9 cellular contexts compared by ENCODE assay signal in genomic region chr10:43420369-43421200, GRCh38. TPM values are rescaled to one million over a fixed set of nuclear protein-coding genes. Genes with fewer than 3 reads are reported as not detected.
A peak's percentile ranks its signal among the peaks of the same experiment; 100 is the strongest.
DNase-seq lines count a peak whose midpoint lies in the region; ATAC-seq and TF ChIP-seq lines count a peak whose summit lies in the region.
"Had no signal": no experiment of that assay in that cellular context is flagged by ENCODE, and none has a peak within 500 bp of the region (broad histone marks: within the 10 kb centered on the region; RNA-seq: fewer than 3 reads in every experiment).

No MANE protein-coding gene starts in this region.

- no peaks in the 10 kb centered on the region for H3K9me3 ChIP-seq in Peyer's patch
- no peaks in the 10 kb centered on the region for H3K9me3 ChIP-seq in fibroblast of lung (ENCODE audit: control insufficient read depth, insufficient read depth, low read depth, low read length)

- H3K27ac Mint-ChIP-seq in naive B cell: peak overlapping the region; percentile 95 to 98 (median 97)

- peak overlapping the region; percentile 78 for H3K9ac ChIP-seq in fibroblast of lung (ENCODE audit: insufficient read depth, low read length)

- H3K27ac ChIP-seq in Peyer's patch: peak overlapping the region; percentile 97 to 100 (median 98)
- H3K27ac ChIP-seq in fibroblast of lung (ENCODE audit: insufficient read depth, low read length): peak overlapping the region; percentile 96

- no peaks in the 10 kb centered on the region for H3K36me3 Mint-ChIP-seq in naive B cell

- H3K4me1 ChIP-seq in Peyer's patch (peaks cover 0 to 13% (median 6%) of the 10 kb centered on the region in 4 donors), fibroblast of lung (ENCODE audit: control insufficient read depth, extremely low read depth, insufficient read depth, low read length) (peaks cover 7% of the 10 kb centered on the region)

- peak overlapping the region; percentile 94 to 97 (median 95) for H3K4me3 Mint-ChIP-seq in naive B cell

- H3K9me3 Mint-ChIP-seq in naive B cell: no peaks in the 10 kb centered on the region

- peak overlapping the region; percentile 78 for H3K4me2 ChIP-seq in fibroblast of lung (ENCODE audit: extremely low read depth, insufficient read depth, low read length)

- H3K27me3 Mint-ChIP-seq in naive B cell: no peaks in the 10 kb centered on the region

- H3K27me3 ChIP-seq in Peyer's patch (no peaks in the 10 kb centered on the region), fibroblast of lung (ENCODE audit: control insufficient read depth, insufficient read depth, low read length) (no peaks in the 10 kb centered on the region)

- H4K20me1 ChIP-seq in fibroblast of lung (ENCODE audit: control insufficient read depth, extremely low read depth, insufficient read depth, low read length): no peaks in the 10 kb centered on the region

- no peaks in the 10 kb centered on the region for H3K79me2 ChIP-seq in fibroblast of lung (ENCODE audit: control insufficient read depth, insufficient read depth, low read length)

- H2AFZ ChIP-seq in fibroblast of lung (ENCODE audit: low read length): peak overlapping the region; percentile 96

- ATAC-seq in GM19372 (IDR thresholded peaks at IDR 0.05; ENCODE audit: low read depth, unreplicated experiment) (peak; percentile 81), HG03469 (IDR thresholded peaks at IDR 0.05; ENCODE audit: unreplicated experiment) (peak; percentile 65), naive B cell (ENCODE audit: low read depth in 2 of 2) (peak; percentile 74 to 76)

- peaks cover 24 to 40% (median 34%) of the 10 kb centered on the region in 3 donors for H3K4me1 Mint-ChIP-seq in naive B cell

- H3K4me3 ChIP-seq in Peyer's patch (peak overlapping the region; percentile 51 to 64 (median 58)), fibroblast of lung (replicated peaks in 1 of 4; ENCODE audit: control extremely low read depth in 1 of 4, insufficient read depth in 1 of 4, low read depth in 3 of 4, low read length in 4 of 4) (peak overlapping the region; percentile 47 to 63 (median 54))

- DNase-seq in CMK (ENCODE audit: low read depth) (peak; percentile 62), Peyer's patch (peak; percentile 79 to 94 (median 92)), fibroblast of lung (ENCODE audit: low read depth in 2 of 2) (peak; percentile 83 to 91), naive B cell (peak; percentile 80)
- peak; percentile 46 to 74 for DNase-seq in activated T-helper 1 cell treated with anti-CD3 and anti-CD28 coated beads, Interleukin-2, amount 50 U/mL, for 16 hours (ENCODE audit: low read depth in 1 of 2, low spot score in 1 of 2)
- DNase-seq in stimulated activated naive CD4-positive, alpha-beta T cell treated with Interleukin-2 at 50 U/mL for 16 hours (lab: John Stamatoyannopoulos, UW): peak; percentile 76

- TF ChIP-seq POLR2A in Peyer's patch (IDR thresholded peaks at IDR 0.05): peak; percentile 84 to 91

- no peaks in the 10 kb centered on the region for H3K36me3 ChIP-seq in Peyer's patch
- H3K36me3 ChIP-seq in fibroblast of lung (ENCODE audit: control insufficient read depth, insufficient read depth, low read length): no peaks in the 10 kb centered on the region

- TF ChIP-seq CTCF in Peyer's patch (IDR thresholded peaks at IDR 0.05): peak in 3 of 6 experiments; percentile 13 to 17 (median 15)
- TF ChIP-seq CTCF in fibroblast of lung (conservative IDR thresholded peaks at IDR 0.05 in 1 of 2, IDR thresholded peaks at IDR 0.05 in 1 of 2; ENCODE audit: low read depth in 1 of 2, low read length in 2 of 2): peak in 1 of 2 donors; percentile 18

RNA-seq across cellular contexts. Expression of gene HNRNPF, which starts 11.6 kb away (rescaled TPM):
- 100 to 1,000 TPM; 145 to 177 (median 160) TPM for total RNA-seq in Peyer's patch
- total RNA-seq in fibroblast of lung: 217 and 293 TPM in 2 replicates
- 203 and 228 TPM in 2 replicates for polyA plus RNA-seq in fibroblast of lung
- polyA plus RNA-seq in fibroblast of lung (2012): 143 and 185 TPM in 2 replicates
- polyA minus RNA-seq in fibroblast of lung (ENCODE audit: low replicate concordance): 110 and 152 TPM in 2 replicates
- polyA plus RNA-seq in naive B cell (ENCODE audit: low read depth in 6 of 6): 100 to 1,000 TPM; 166 to 228 (median 215) TPM

RNA-seq across cellular contexts. Expression of gene ZNF487, which starts 16.3 kb away (rescaled TPM):
- total RNA-seq in Peyer's patch (10 to 100 TPM; 21.5 to 51.7 (median 26.9) TPM), fibroblast of lung (3.3 and 4.0 TPM in 2 replicates)
- polyA plus RNA-seq in fibroblast of lung (2.6 and 4.0 TPM in 2 replicates), naive B cell (ENCODE audit: low read depth in 6 of 6) (10 to 100 TPM in 2 of 6 donors, 1 to 10 TPM in 4; 5.6 to 18.3 (median 9.2) TPM)
- polyA plus RNA-seq in fibroblast of lung (2012): 2.7 and 2.9 TPM in 2 replicates
- polyA minus RNA-seq in fibroblast of lung (ENCODE audit: low replicate concordance): 0.78 and 37.0 TPM in 2 replicates

RNA-seq across cellular contexts. Expression of gene FXYD4, which starts 49.1 kb away (rescaled TPM):
- total RNA-seq in Peyer's patch (not detected), fibroblast of lung (not detected in 2 replicates)
- polyA plus RNA-seq in fibroblast of lung (not detected in 2 replicates), naive B cell (ENCODE audit: low read depth in 6 of 6) (not detected)
- not detected in 2 replicates for polyA plus RNA-seq in fibroblast of lung (2012)
- polyA minus RNA-seq in fibroblast of lung (ENCODE audit: low replicate concordance): not detected in 2 replicates
- total RNA-seq: subcutaneous adipose tissue had no signal

Comparison
In these comparisons a context has a peak if more than half of its experiments do, and no peak if none do; other contexts are left out.
1. Peak in every context shown above with its lines: DNase-seq, ATAC-seq, H3K4me3 ChIP-seq and H3K27ac ChIP-seq.